ENCODE assay signal across 27 cellular contexts in genomic region chr5:96993760-96994159, GRCh38. TPM values are rescaled to one million over a fixed set of nuclear protein-coding genes. Genes with fewer than 3 reads are reported as not detected.
A peak's percentile ranks its signal among the peaks of the same experiment; 100 is the strongest.
DNase-seq lines count a peak whose midpoint lies in the region; ATAC-seq, FAIRE-seq and TF ChIP-seq lines count a peak whose summit lies in the region.
"Had no signal": no experiment of that assay in that cellular context is flagged by ENCODE, and none has a peak within 500 bp of the region (broad histone marks: within the 10 kb centered on the region; RNA-seq: fewer than 3 reads in every experiment).

No MANE protein-coding gene starts in this region.

- peak; percentile 48 for ATAC-seq in activated CD4-positive, alpha-beta T cell treated with anti-CD3 and anti-CD28 coated beads for 36 hours
- ATAC-seq in CD8-positive, alpha-beta T cell: no peak
- ATAC-seq in stimulated activated effector memory CD8-positive, alpha-beta T cell treated with anti-CD3 and anti-CD28 coated beads, Interleukin-12 subunit alpha, Interleukin-12 subunit beta, amount 100 ng/mL, for 72 hours: no peak

- H3K9ac ChIP-seq in mammary epithelial cell (ENCODE audit: insufficient read depth, low read length): no peak overlapping the region
- H3K9ac ChIP-seq: GM23248 had no signal

- H3K27ac ChIP-seq in CD8-positive, alpha-beta T cell (ENCODE audit: low read depth, low read length): no peak overlapping the region
- no peak overlapping the region for H3K27ac ChIP-seq in small intestine (ENCODE audit: low read depth in 1 of 2, low read length in 1 of 2)
- no peak overlapping the region for H3K27ac ChIP-seq in mammary epithelial cell (ENCODE audit: insufficient read depth, low read depth, low read length)
- H3K27ac ChIP-seq: GM23248, SJSA1 had no signal

- H3K27ac Mint-ChIP-seq in activated CD4-positive, alpha-beta T cell treated with anti-CD3 and anti-CD28 coated beads for 36 hours: no peak overlapping the region
- peak overlapping the region; percentile 65 for H3K27ac Mint-ChIP-seq in CD8-positive, alpha-beta T cell
- peak overlapping the region; percentile 29 to 83 (median 55) for H3K27ac Mint-ChIP-seq in immature natural killer cell
- H3K27ac Mint-ChIP-seq in stimulated activated effector memory CD8-positive, alpha-beta T cell treated with anti-CD3 and anti-CD28 coated beads, Interleukin-12 subunit alpha, Interleukin-12 subunit beta, amount 100 ng/mL, for 72 hours: peak overlapping the region; percentile 13
- H3K27ac Mint-ChIP-seq: HFFc6 had no signal

- no peak overlapping the region for H3K4me3 Mint-ChIP-seq in activated CD4-positive, alpha-beta T cell treated with anti-CD3 and anti-CD28 coated beads for 36 hours
- no peak overlapping the region for H3K4me3 Mint-ChIP-seq in CD8-positive, alpha-beta T cell
- no peak overlapping the region for H3K4me3 Mint-ChIP-seq in immature natural killer cell
- no peak overlapping the region for H3K4me3 Mint-ChIP-seq in stimulated activated effector memory CD8-positive, alpha-beta T cell treated with anti-CD3 and anti-CD28 coated beads, Interleukin-12 subunit alpha, Interleukin-12 subunit beta, amount 100 ng/mL, for 72 hours
- H3K4me3 Mint-ChIP-seq: HFFc6 had no signal

- intact Hi-C loops in activated CD4-positive, alpha-beta T cell treated with anti-CD3 and anti-CD28 coated beads for 36 hours (cut with DNase I, micrococcal nuclease): no loop called here
- intact Hi-C loops in CD8-positive, alpha-beta T cell (cut with DNase I, micrococcal nuclease): loop anchor here in 1 of 2 experiments (2.0 kb wide), 1 partner anchor 19 kb away; no protein-coding TSS in a partner anchor
- intact Hi-C loops in mammary epithelial cell (cut with micrococcal nuclease): no loop called here

- no peaks in the 10 kb centered on the region for H3K27me3 Mint-ChIP-seq in activated CD4-positive, alpha-beta T cell treated with anti-CD3 and anti-CD28 coated beads for 36 hours
- no peaks in the 10 kb centered on the region for H3K27me3 Mint-ChIP-seq in CD8-positive, alpha-beta T cell (ENCODE audit: low read depth)
- H3K27me3 Mint-ChIP-seq in immature natural killer cell (ENCODE audit: low read depth in 3 of 3): peaks cover 0 to 2% (median 0%) of the 10 kb centered on the region in 3 donors

- peaks cover 7% of the 10 kb centered on the region for H3K4me1 ChIP-seq in CD8-positive, alpha-beta T cell (ENCODE audit: insufficient read depth, low read length)
- H3K4me1 ChIP-seq in small intestine (ENCODE audit: control insufficient read depth in 2 of 2, insufficient read depth in 1 of 2, low read depth in 1 of 2, low read length in 1 of 2) (no peaks in the 10 kb centered on the region), HAP-1 (no peaks in the 10 kb centered on the region; the same call in 1 of the 2 replicates), mammary epithelial cell (ENCODE audit: insufficient read depth, low read length) (no peaks in the 10 kb centered on the region)
- H3K4me1 ChIP-seq: SJSA1 had no signal

- H3K4me3 ChIP-seq in CD8-positive, alpha-beta T cell (ENCODE audit: low read depth, low read length): no peak overlapping the region
- H3K4me3 ChIP-seq in small intestine (ENCODE audit: low read depth in 1 of 2, low read length in 2 of 2) (no peak overlapping the region), HAP-1 (no peak overlapping the region), mammary epithelial cell (replicated peaks in 1 of 3; ENCODE audit: insufficient read depth in 1 of 3, low read depth in 2 of 3, low read length in 3 of 3) (no peak overlapping the region)
- H3K4me3 ChIP-seq: GM23248, MG63, SJSA1 had no signal

- H3K27me3 ChIP-seq in CD8-positive, alpha-beta T cell (ENCODE audit: insufficient read depth, low read length): no peaks in the 10 kb centered on the region
- no peaks in the 10 kb centered on the region for H3K27me3 ChIP-seq in small intestine (ENCODE audit: control insufficient read depth in 2 of 2, insufficient read depth in 2 of 2, low read length in 2 of 2)
- no peaks in the 10 kb centered on the region for H3K27me3 ChIP-seq in HAP-1 (ENCODE audit: low read depth)
- no peaks in the 10 kb centered on the region for H3K27me3 ChIP-seq in mammary epithelial cell (ENCODE audit: insufficient read depth, low read length)
- H3K27me3 ChIP-seq: MG63, SJSA1 had no signal

- H3K4me2 ChIP-seq in mammary epithelial cell (ENCODE audit: insufficient read depth, low read depth, low read length): no peak overlapping the region

- H3K9me3 Mint-ChIP-seq in activated CD4-positive, alpha-beta T cell treated with anti-CD3 and anti-CD28 coated beads for 36 hours (ENCODE audit: low read depth): no peaks in the 10 kb centered on the region
- H3K9me3 Mint-ChIP-seq in CD8-positive, alpha-beta T cell: no peaks in the 10 kb centered on the region
- peaks cover 0 to 2% (median 0%) of the 10 kb centered on the region in 6 donors for H3K9me3 Mint-ChIP-seq in immature natural killer cell
- H3K9me3 Mint-ChIP-seq in stimulated activated effector memory CD8-positive, alpha-beta T cell treated with anti-CD3 and anti-CD28 coated beads, Interleukin-12 subunit alpha, Interleukin-12 subunit beta, amount 100 ng/mL, for 72 hours: no peaks in the 10 kb centered on the region
- H3K9me3 Mint-ChIP-seq: HFFc6 had no signal

- DNase-seq in activated CD4-positive, alpha-beta T cell treated with anti-CD3 and anti-CD28 coated beads for 36 hours: no peak
- no peak for DNase-seq in activated CD4-positive, alpha-beta T cell treated with anti-CD3 and anti-CD28 coated beads, Interleukin-2, amount 50 U/mL, for 48 hours
- DNase-seq in CD8-positive, alpha-beta T cell: no peak
- DNase-seq in immature natural killer cell (no peak), small intestine (no peak), HAP-1 (ENCODE audit: low spot score in 2 of 2) (no peak), mammary epithelial cell (no peak)
- DNase-seq in stimulated activated effector memory CD8-positive, alpha-beta T cell treated with anti-CD3 and anti-CD28 coated beads, Interleukin-12 subunit alpha, Interleukin-12 subunit beta, amount 100 ng/mL, for 72 hours (ENCODE audit: low spot score in 2 of 2): no peak
- DNase-seq: 8988T, ACHN, COR-L47, GM23248, H7, HFFc6, KBM-7, MG63, NCI-H1048, NCI-H1417, NCI-H1694 treated with DMSO at 0.1 percent for 48 hours, NCI-H2081, NCI-H2227 treated with DMSO at 0.1 percent for 48 hours, NCI-H510A, NCI-H69, Right ventricle myocardium superior, RPMI8226 had no signal

- no TSS peak for BruUV-seq in mammary epithelial cell (replicated peaks; lab: Mats Ljungman, UMichigan)

- dilution Hi-C loops in mammary epithelial cell (cut with HindIII; ENCODE audit: low sequenced_read_pairs): no loop called here

- in situ Hi-C loops in HAP-1 (cut with MboI; ENCODE audit: low sequenced_read_pairs): no loop called here
- in situ Hi-C loops in mammary epithelial cell (cut with MboI; ENCODE audit: low sequenced_read_pairs in 2 of 2): no loop called here

- H3K36me3 ChIP-seq in CD8-positive, alpha-beta T cell (ENCODE audit: insufficient read depth, low read length): peaks cover 18% of the 10 kb centered on the region
- H3K36me3 ChIP-seq in small intestine (ENCODE audit: control insufficient read depth in 2 of 2, insufficient read depth in 2 of 2, low read length in 2 of 2): peaks cover 0 to 13% of the 10 kb centered on the region in 2 donors
- H3K36me3 ChIP-seq in HAP-1 (replicated peaks): peaks cover 17% of the 10 kb centered on the region
- H3K36me3 ChIP-seq in mammary epithelial cell (ENCODE audit: insufficient read depth, low read length): peaks cover 12% of the 10 kb centered on the region

- no peaks in the 10 kb centered on the region for H4K20me1 ChIP-seq in mammary epithelial cell (ENCODE audit: insufficient read depth, low read length)

- H3K9me3 ChIP-seq in CD8-positive, alpha-beta T cell (ENCODE audit: low read length): no peaks in the 10 kb centered on the region
- H3K9me3 ChIP-seq in small intestine (ENCODE audit: control insufficient read depth, low read depth): no peaks in the 10 kb centered on the region
- H3K9me3 ChIP-seq in HAP-1: no peaks in the 10 kb centered on the region
- H3K9me3 ChIP-seq in mammary epithelial cell (replicated peaks; ENCODE audit: insufficient read depth, low read length): no peaks in the 10 kb centered on the region
- H3K9me3 ChIP-seq: MG63, SJSA1 had no signal

- no peaks in the 10 kb centered on the region for H3K79me2 ChIP-seq in mammary epithelial cell (ENCODE audit: insufficient read depth, low read length)

- peaks cover 28% of the 10 kb centered on the region for H3K4me1 Mint-ChIP-seq in activated CD4-positive, alpha-beta T cell treated with anti-CD3 and anti-CD28 coated beads for 36 hours
- H3K4me1 Mint-ChIP-seq in CD8-positive, alpha-beta T cell (ENCODE audit: low read depth): peaks cover 55% of the 10 kb centered on the region
- peaks cover 39 to 75% of the 10 kb centered on the region in 2 donors for H3K4me1 Mint-ChIP-seq in immature natural killer cell
- H3K4me1 Mint-ChIP-seq in stimulated activated effector memory CD8-positive, alpha-beta T cell treated with anti-CD3 and anti-CD28 coated beads, Interleukin-12 subunit alpha, Interleukin-12 subunit beta, amount 100 ng/mL, for 72 hours: peaks cover 20% of the 10 kb centered on the region

- POLR2A ChIA-PET in activated CD4-positive, alpha-beta T cell treated with anti-CD3 and anti-CD28 coated beads for 36 hours (lab: Charles Lee): no interaction called here
- POLR2A ChIA-PET in CD8-positive, alpha-beta T cell (lab: Charles Lee): interaction anchor here (0.8 to 0.9 kb wide), 2 partner anchors 118 to 186 kb away, joined by 3 read pairs; partner anchors contain the start of genes ERAP1 and ERAP2

- 94 to 98% (median 98%) methylated on average over 2 of the region's 2 CpGs for WGBS in small intestine, 3 donors
- WGBS in mammary epithelial cell (ENCODE audit: low coverage, missing lambda C conversion rate): 93% methylated on average over 2 of the region's 2 CpGs

- no peak for TF ChIP-seq CTCF in CD8-positive, alpha-beta T cell (IDR thresholded peaks at IDR 0.05)
- TF ChIP-seq CTCF in mammary epithelial cell (conservative IDR thresholded peaks at IDR 0.05 in 1 of 2, IDR thresholded peaks at IDR 0.05 in 1 of 2; ENCODE audit: extremely low read depth in 1 of 2, insufficient read depth in 1 of 2, low read depth in 1 of 2, low read length in 2 of 2): no peak

- peaks cover 48% of the 10 kb centered on the region for H3K36me3 Mint-ChIP-seq in activated CD4-positive, alpha-beta T cell treated with anti-CD3 and anti-CD28 coated beads for 36 hours (ENCODE audit: low read depth)
- peaks cover 82% of the 10 kb centered on the region for H3K36me3 Mint-ChIP-seq in CD8-positive, alpha-beta T cell
- H3K36me3 Mint-ChIP-seq in immature natural killer cell: peaks cover 18 to 54% (median 22%) of the 10 kb centered on the region in 3 donors
- peaks cover 60% of the 10 kb centered on the region for H3K36me3 Mint-ChIP-seq in stimulated activated effector memory CD8-positive, alpha-beta T cell treated with anti-CD3 and anti-CD28 coated beads, Interleukin-12 subunit alpha, Interleukin-12 subunit beta, amount 100 ng/mL, for 72 hours

- H2AFZ ChIP-seq in mammary epithelial cell (ENCODE audit: low read depth, low read length): no peak overlapping the region
- H2AFZ ChIP-seq: GM23248 had no signal

- no peak for FAIRE-seq in small intestine (lab: Jason Lieb, UNC)
- FAIRE-seq: G401.6 had no signal

- CTCF ChIA-PET in activated CD4-positive, alpha-beta T cell treated with anti-CD3 and anti-CD28 coated beads for 36 hours (lab: Charles Lee): interaction anchor here (0.6 to 3.2 kb wide), 11 partner anchors 11 to 379 kb away, joined by 3 to 17 read pairs (median 4); no protein-coding TSS in a partner anchor
- CTCF ChIA-PET in CD8-positive, alpha-beta T cell (lab: Charles Lee): interaction anchor here (1.3 to 2.7 kb wide), 3 partner anchors 53 to 125 kb away, joined by 3 to 16 read pairs (median 4); partner anchors contain the start of gene LNPEP
- CTCF ChIA-PET in mammary epithelial cell (lab: Charles Lee; ENCODE audit: low non-redundant PET): interaction anchor here (0.8 kb wide), 1 partner anchor 50 kb away, joined by 8 read pairs; no protein-coding TSS in a partner anchor

RNA-seq across cellular contexts. Expression of gene LNPEP, which starts 57.9 kb away (rescaled TPM):
- total RNA-seq in activated CD4-positive, alpha-beta T cell treated with anti-CD3 and anti-CD28 coated beads for 36 hours: 10 to 100 TPM; 45.8 to 46.7 TPM
- 10 to 100 TPM; 49.5 to 49.6 TPM for total RNA-seq in CD8-positive, alpha-beta T cell
- polyA plus RNA-seq in immature natural killer cell (10 to 100 TPM; 33.2 to 80.4 (median 39.9) TPM), small intestine (1 to 10 TPM; 1.1 to 7.0 (median 1.6) TPM), mammary epithelial cell (17.7 TPM)
- 10 to 100 TPM; 38.5 to 77.5 TPM for total RNA-seq in mammary epithelial cell
- polyA minus RNA-seq in mammary epithelial cell: 71.7 TPM
